ENCODE assay signal across 1 cellular context in genomic region chr10:79182122-79182521, GRCh38.
TF ChIP-seq lines count a peak whose summit lies in the region.

No MANE protein-coding gene starts in this region.

TF ChIP-seq in K562, 482 proteins besides CTCF, POLR2A, EP300 and RAD21:
- TF ChIP-seq ZFP36 (IDR thresholded peaks at IDR 0.05; ENCODE audit: low read depth, low read length, partially characterized antibody) (peak; percentile 48), XRCC3 (IDR thresholded peaks at IDR 0.05) (no peak), RBM34 (IDR thresholded peaks at IDR 0.05; ENCODE audit: borderline replicate concordance, insufficient read depth, low read length) (no peak), BCOR (IDR thresholded peaks at IDR 0.05) (0 out of 2 replicates have a peak, but pooled peaks have one; percentile 42)
